Comparison of ENCODE assay signal across 8 cellular contexts in genomic region chr1:41496080-41497055, GRCh38. TPM values are rescaled to one million over a fixed set of nuclear protein-coding genes. Genes with fewer than 3 reads are reported as not detected.
A peak's percentile ranks its signal among the peaks of the same experiment; 100 is the strongest.
DNase-seq lines count a peak whose midpoint lies in the region; ATAC-seq and TF ChIP-seq lines count a peak whose summit lies in the region.

No MANE protein-coding gene starts in this region.

- no peak for TF ChIP-seq RAD21 in liver (IDR thresholded peaks at IDR 0.05)

- H3K9me3 ChIP-seq in RWPE2 (ENCODE audit: severe bottlenecking): no peaks in the 10 kb centered on the region
- no peaks in the 10 kb centered on the region for H3K9me3 ChIP-seq in colonic mucosa
- no peaks in the 10 kb centered on the region for H3K9me3 ChIP-seq in liver (ENCODE audit: control insufficient read depth in 4 of 4, low read length in 3 of 4)

- peaks cover 8% of the 10 kb centered on the region for H3K27me3 ChIP-seq in H7 (ENCODE audit: control insufficient read depth, insufficient read depth, low read length)
- no peaks in the 10 kb centered on the region for H3K27me3 ChIP-seq in RWPE2 (ENCODE audit: insufficient read depth, poor library complexity, severe bottlenecking)
- no peaks in the 10 kb centered on the region for H3K27me3 ChIP-seq in colonic mucosa
- peaks cover 0 to 2% (median 0%) of the 10 kb centered on the region in 4 donors for H3K27me3 ChIP-seq in liver (ENCODE audit: control insufficient read depth in 4 of 4, insufficient read depth in 4 of 4, low read length in 3 of 4)

- H3K9ac ChIP-seq in colonic mucosa (ENCODE audit: low read depth in 2 of 2, low read length in 2 of 2) (peak overlapping the region; percentile 36 to 72), liver (ENCODE audit: low read depth in 1 of 2, low read length in 2 of 2) (no peak overlapping the region)

- H3K4me3 ChIP-seq in AG09309 (ENCODE audit: control insufficient read depth, low read depth, low read length) (peak overlapping the region; percentile 30), H7 (ENCODE audit: insufficient read depth, low read depth, low read length) (peak overlapping the region; percentile 35), RWPE2 (ENCODE audit: severe bottlenecking) (no peak overlapping the region), colonic mucosa (peak overlapping the region; percentile 27), liver (ENCODE audit: low read depth in 1 of 3, low read length in 3 of 3) (peak overlapping the region in 1 of 3 donors; percentile 25)

- peaks cover 61% of the 10 kb centered on the region for H3K4me1 ChIP-seq in RWPE2 (ENCODE audit: insufficient read depth, poor library complexity, severe bottlenecking)
- H3K4me1 ChIP-seq in colonic mucosa: peaks cover 15% of the 10 kb centered on the region
- H3K4me1 ChIP-seq in liver (ENCODE audit: control insufficient read depth in 4 of 4, insufficient read depth in 4 of 4, low read length in 3 of 4): peaks cover 3 to 7% (median 5%) of the 10 kb centered on the region in 4 donors

- peak; percentile 33 for ATAC-seq in RWPE2 (ENCODE audit: low read depth)
- no peak for ATAC-seq in GM21526 (IDR thresholded peaks at IDR 0.05; ENCODE audit: low FRiP score, unreplicated experiment)
- ATAC-seq in GM18909 (IDR thresholded peaks at IDR 0.05; ENCODE audit: poor library complexity, unreplicated experiment): no peak

- H3K36me3 ChIP-seq in H7 (replicated peaks; ENCODE audit: control insufficient read depth, insufficient read depth, low read length) (no peaks in the 10 kb centered on the region), RWPE2 (ENCODE audit: low read depth) (no peaks in the 10 kb centered on the region), colonic mucosa (no peaks in the 10 kb centered on the region), liver (ENCODE audit: control insufficient read depth in 4 of 4, insufficient read depth in 3 of 4, low read depth in 1 of 4, low read length in 3 of 4) (no peaks in the 10 kb centered on the region)

- WGBS in liver: 10% methylated on average over 74 of the region's 74 CpGs

- peak overlapping the region; percentile 71 for H3K27ac ChIP-seq in RWPE2 (ENCODE audit: poor library complexity, severe bottlenecking)
- H3K27ac ChIP-seq in colonic mucosa: no peak overlapping the region
- no peak overlapping the region for H3K27ac ChIP-seq in liver (ENCODE audit: low read depth in 1 of 2, low read length in 2 of 2)

- TF ChIP-seq CTCF in AG09309 (IDR thresholded peaks at IDR 0.05; ENCODE audit: control insufficient read depth, insufficient read depth, low read depth, low read length, missing control alignments) (no peak), RWPE2 (IDR thresholded peaks at IDR 0.05; ENCODE audit: poor library complexity, severe bottlenecking) (no peak), colonic mucosa (IDR thresholded peaks at IDR 0.05) (no peak), liver (IDR thresholded peaks at IDR 0.05; ENCODE audit: low read depth, low read length, missing input control) (no peak)

- intact Hi-C loops in colonic mucosa (cut with DNase I): no loop called here

- DNase-seq in AG09309 (ENCODE audit: low read depth): no peak
- peak; percentile 94 for DNase-seq in H7
- peak; percentile 89 for DNase-seq in RWPE2 (ENCODE audit: low spot score)
- DNase-seq in colonic mucosa: peak; percentile 80
- DNase-seq in stimulated activated CD8-positive, alpha-beta memory T cell treated with anti-CD3 and anti-CD28 coated beads, Interleukin-4, amount 100 ng/mL, for 48 hours: peak; percentile 73

TF ChIP-seq in liver, 16 proteins besides CTCF, POLR2A, EP300 and RAD21:
- no peak for TF ChIP-seq FOXA2 (IDR thresholded peaks at IDR 0.05)
- peak in 1 of 2 donors; percentile 5 for TF ChIP-seq RXRA (IDR thresholded peaks at IDR 0.05)
- peak; percentile 53 for TF ChIP-seq SP1 (IDR thresholded peaks at IDR 0.05)
- peak; percentile 67 to 78 for TF ChIP-seq JUND (IDR thresholded peaks at IDR 0.05)
- TF ChIP-seq, protein P1, sequence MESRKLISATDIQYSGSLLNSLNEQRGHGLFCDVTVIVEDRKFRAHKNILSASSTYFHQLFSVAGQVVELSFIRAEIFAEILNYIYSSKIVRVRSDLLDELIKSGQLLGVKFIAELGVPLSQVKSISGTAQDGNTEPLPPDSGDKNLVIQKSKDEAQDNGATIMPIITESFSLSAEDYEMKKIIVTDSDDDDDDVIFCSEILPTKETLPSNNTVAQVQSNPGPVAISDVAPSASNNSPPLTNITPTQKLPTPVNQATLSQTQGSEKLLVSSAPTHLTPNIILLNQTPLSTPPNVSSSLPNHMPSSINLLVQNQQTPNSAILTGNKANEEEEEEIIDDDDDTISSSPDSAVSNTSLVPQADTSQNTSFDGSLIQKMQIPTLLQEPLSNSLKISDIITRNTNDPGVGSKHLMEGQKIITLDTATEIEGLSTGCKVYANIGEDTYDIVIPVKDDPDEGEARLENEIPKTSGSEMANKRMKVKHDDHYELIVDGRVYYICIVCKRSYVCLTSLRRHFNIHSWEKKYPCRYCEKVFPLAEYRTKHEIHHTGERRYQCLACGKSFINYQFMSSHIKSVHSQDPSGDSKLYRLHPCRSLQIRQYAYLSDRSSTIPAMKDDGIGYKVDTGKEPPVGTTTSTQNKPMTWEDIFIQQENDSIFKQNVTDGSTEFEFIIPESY (IDR thresholded peaks at IDR 0.05): no peak

RNA-seq across cellular contexts. Expression of gene EDN2, which starts 11.9 kb away (rescaled TPM):
- total RNA-seq in H7 (2014; rRNA removed; shearing (Covaris generic)): 0.55 and 0.81 TPM in 2 replicates
- total RNA-seq in colonic mucosa (10 to 100 TPM in 1 of 2 donors, 1 to 10 TPM in 1; 3.3 to 13.5 TPM), liver (not detected)
- under 1 TPM; 0.10 to 0.13 TPM for polyA plus RNA-seq in liver

Comparison
In these comparisons a context has a peak if more than half of its experiments do, and no peak if none do; other contexts are left out.
1. H3K9ac ChIP-seq: peak in colonic mucosa (2 of 2); none in liver (0 of 2).